ENCODE assay signal across 27 cellular contexts in the genomic region with DNA sequence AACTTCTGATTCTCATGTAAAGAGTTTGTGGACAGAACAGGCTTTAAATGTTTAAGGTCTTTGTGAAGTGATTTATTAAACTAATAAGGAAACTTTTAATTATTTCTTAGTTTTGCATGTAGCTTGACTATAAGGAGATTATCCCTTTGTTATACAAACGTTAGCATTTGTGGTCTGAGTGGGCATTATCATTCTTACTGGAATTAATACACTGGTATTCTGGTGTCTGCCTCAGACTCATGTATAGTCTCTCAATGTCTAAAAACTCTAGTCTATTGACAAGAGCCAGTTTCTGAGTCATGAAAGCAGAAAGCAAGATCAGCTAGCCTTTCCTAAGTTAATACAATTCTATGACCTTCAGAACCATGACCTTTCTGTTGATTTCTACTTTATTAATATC. TPM values are rescaled to one million over a fixed set of nuclear protein-coding genes. Genes with fewer than 3 reads are reported as not detected.
DNase-seq lines count a peak whose midpoint lies in the region; FAIRE-seq and TF ChIP-seq lines count a peak whose summit lies in the region.
"Had no signal": no experiment of that assay in that cellular context is flagged by ENCODE, and none has a peak within 500 bp of the region (broad histone marks: within the 10 kb centered on the region; RNA-seq: fewer than 3 reads in every experiment).

No MANE protein-coding gene starts in this region.

- H3K4me1 Mint-ChIP-seq in astrocyte (ENCODE audit: low read depth, unreplicated experiment) (peaks cover 26% of the 10 kb centered on the region), neural progenitor cell (peaks cover 17% of the 10 kb centered on the region)
- no peaks in the 10 kb centered on the region for H3K4me1 Mint-ChIP-seq in activated CD4-positive, alpha-beta memory T cell treated with anti-CD3 and anti-CD28 coated beads for 36 hours (ENCODE audit: low read depth)
- H3K4me1 Mint-ChIP-seq: B cell had no signal

- H3K9me3 Mint-ChIP-seq in astrocyte (ENCODE audit: unreplicated experiment) (peaks cover 4% of the 10 kb centered on the region), neural progenitor cell (peaks cover 9% of the 10 kb centered on the region)
- H3K9me3 Mint-ChIP-seq in activated CD4-positive, alpha-beta memory T cell treated with anti-CD3 and anti-CD28 coated beads for 36 hours, result peaks cover 4% of the 10 kb centered on the region

- H3K79me2 ChIP-seq in astrocyte (ENCODE audit: insufficient read depth, low read length) (no peaks in the 10 kb centered on the region), neural progenitor cell (ENCODE audit: low read depth) (peaks cover 83% of the 10 kb centered on the region), smooth muscle cell (ENCODE audit: low read depth) (peaks cover 27% of the 10 kb centered on the region)

- H3K27me3 Mint-ChIP-seq in astrocyte (ENCODE audit: low read depth, unreplicated experiment) (no peaks in the 10 kb centered on the region), neural progenitor cell (ENCODE audit: insufficient read depth, low read depth) (no peaks in the 10 kb centered on the region)
- no peaks in the 10 kb centered on the region for H3K27me3 Mint-ChIP-seq in activated CD4-positive, alpha-beta memory T cell treated with anti-CD3 and anti-CD28 coated beads for 36 hours
- H3K27me3 Mint-ChIP-seq: B cell; CD4-positive, alpha-beta T cell had no signal

- no peak overlapping the region for H3K4me3 ChIP-seq in astrocyte (ENCODE audit: insufficient read depth, low read depth, low read length)
- no peak overlapping the region for H3K4me3 ChIP-seq in neural progenitor cell
- H3K4me3 ChIP-seq in smooth muscle cell, result no peak overlapping the region
- no peak overlapping the region for H3K4me3 ChIP-seq in H7 (ENCODE audit: insufficient read depth, low read depth, low read length)
- H3K4me3 ChIP-seq: A549; BLaER1 treated with 17β-estradiol and CSF1 and Interleukin-3, amounts not matched to agents 10 nM and 100 nM had no signal

- H3K27me3 ChIP-seq in astrocyte (ENCODE audit: insufficient read depth, low read length), result no peaks in the 10 kb centered on the region
- no peaks in the 10 kb centered on the region for H3K27me3 ChIP-seq in neural progenitor cell
- H3K27me3 ChIP-seq in smooth muscle cell (ENCODE audit: low read depth), result no peaks in the 10 kb centered on the region
- no peaks in the 10 kb centered on the region for H3K27me3 ChIP-seq in H7 (ENCODE audit: control insufficient read depth, insufficient read depth, low read length)
- H3K27me3 ChIP-seq: BLaER1 treated with 17β-estradiol and CSF1 and Interleukin-3, amounts not matched to agents 10 nM and 100 nM had no signal

- H3K36me3 Mint-ChIP-seq in astrocyte (ENCODE audit: low read depth, unreplicated experiment) (peaks cover 9% of the 10 kb centered on the region), neural progenitor cell (peaks cover 23% of the 10 kb centered on the region)
- H3K36me3 Mint-ChIP-seq in activated CD4-positive, alpha-beta memory T cell treated with anti-CD3 and anti-CD28 coated beads for 36 hours, result no peaks in the 10 kb centered on the region
- H3K36me3 Mint-ChIP-seq: CD8-positive, alpha-beta T cell had no signal

- CTCF ChIA-PET in activated CD4-positive, alpha-beta memory T cell treated with anti-CD3 and anti-CD28 coated beads for 36 hours (lab: Charles Lee), result no interaction called here

- no peak overlapping the region for H2AFZ ChIP-seq in astrocyte (ENCODE audit: low read depth, low read length)
- H2AFZ ChIP-seq in neural progenitor cell (replicated peaks), result no peak overlapping the region
- no peak overlapping the region for H2AFZ ChIP-seq in smooth muscle cell (ENCODE audit: low read depth)

- H3K9ac ChIP-seq in astrocyte (ENCODE audit: low read length), result no peak overlapping the region
- H3K9ac ChIP-seq in neural progenitor cell, result no peak overlapping the region
- no peak overlapping the region for H3K9ac ChIP-seq in smooth muscle cell (ENCODE audit: low read depth)
- H3K9ac ChIP-seq: BLaER1 treated with 17β-estradiol and CSF1 and Interleukin-3, amounts not matched to agents 10 nM and 100 nM had no signal

- H3K9me3 ChIP-seq in astrocyte (ENCODE audit: insufficient read depth, low read depth, low read length), result no peaks in the 10 kb centered on the region
- H3K9me3 ChIP-seq in neural progenitor cell (ENCODE audit: low read depth), result peaks cover 5% of the 10 kb centered on the region
- H3K9me3 ChIP-seq in smooth muscle cell (replicated peaks; ENCODE audit: low read depth), result no peaks in the 10 kb centered on the region
- H3K9me3 ChIP-seq: A549; BLaER1 treated with 17β-estradiol and CSF1 and Interleukin-3, amounts not matched to agents 10 nM and 100 nM; Caco-2 had no signal

- H3K27ac ChIP-seq in astrocyte (ENCODE audit: low read depth, low read length) (no peak overlapping the region), neural progenitor cell (peak overlapping the region; percentile 97), smooth muscle cell (ENCODE audit: low read depth) (peak overlapping the region; percentile 76)
- H3K27ac ChIP-seq: 22Rv1, A549, C4-2B had no signal

- H3K36me3 ChIP-seq in astrocyte (ENCODE audit: insufficient read depth, low read length) (no peaks in the 10 kb centered on the region), neural progenitor cell (peaks cover 30% of the 10 kb centered on the region), smooth muscle cell (ENCODE audit: low read depth) (peaks cover 9% of the 10 kb centered on the region), H7 (replicated peaks; ENCODE audit: control insufficient read depth, insufficient read depth, low read length) (no peaks in the 10 kb centered on the region)
- H3K36me3 ChIP-seq: BLaER1 treated with 17β-estradiol and CSF1 and Interleukin-3, amounts not matched to agents 10 nM and 100 nM had no signal

- FAIRE-seq in D721Med (lab: Jason Lieb, UNC) (peak; percentile 35), astrocyte (lab: Jason Lieb, UNC) (no peak)
- FAIRE-seq: A549, G401.6, GM12891, GM19239 had no signal

- peaks cover 44% of the 10 kb centered on the region for H3F3A ChIP-seq in neural progenitor cell (ENCODE audit: low read depth)
- H3F3A ChIP-seq in smooth muscle cell (ENCODE audit: low read depth), result no peaks in the 10 kb centered on the region

- H3K4me1 ChIP-seq in astrocyte (ENCODE audit: insufficient read depth, low read length), result peaks cover 7% of the 10 kb centered on the region
- H3K4me1 ChIP-seq in neural progenitor cell, result peaks cover 40% of the 10 kb centered on the region
- peaks cover 37% of the 10 kb centered on the region for H3K4me1 ChIP-seq in smooth muscle cell (ENCODE audit: low read depth)
- H3K4me1 ChIP-seq: A549, Caco-2 had no signal

- H3K4me2 ChIP-seq in astrocyte (ENCODE audit: low read length) (no peak overlapping the region), neural progenitor cell (peak overlapping the region; percentile 59), smooth muscle cell (no peak overlapping the region)
- H3K4me2 ChIP-seq: A549 had no signal

- H3K27ac Mint-ChIP-seq in astrocyte (ENCODE audit: unreplicated experiment) (peak overlapping the region; percentile 12), neural progenitor cell (no peak overlapping the region)
- no peak overlapping the region for H3K27ac Mint-ChIP-seq in activated CD4-positive, alpha-beta memory T cell treated with anti-CD3 and anti-CD28 coated beads for 36 hours
- H3K27ac Mint-ChIP-seq: B cell; CD4-positive, alpha-beta T cell; CD8-positive, alpha-beta T cell had no signal

- H3K4me3 Mint-ChIP-seq in astrocyte (ENCODE audit: unreplicated experiment) (no peak overlapping the region), neural progenitor cell (no peak overlapping the region)
- no peak overlapping the region for H3K4me3 Mint-ChIP-seq in activated CD4-positive, alpha-beta memory T cell treated with anti-CD3 and anti-CD28 coated beads for 36 hours
- H3K4me3 Mint-ChIP-seq: B cell; CD4-positive, alpha-beta T cell; CD8-positive, alpha-beta T cell had no signal

- WGBS in smooth muscle cell (ENCODE audit: low lambda C conversion rate), result 17% methylated on average over 1 of the region's 1 CpG

- H4K20me1 ChIP-seq in astrocyte (ENCODE audit: insufficient read depth, low read length) (no peaks in the 10 kb centered on the region), neural progenitor cell (ENCODE audit: low read depth) (no peaks in the 10 kb centered on the region), smooth muscle cell (ENCODE audit: low read depth) (no peaks in the 10 kb centered on the region)
- H4K20me1 ChIP-seq: BLaER1 treated with 17β-estradiol and CSF1 and Interleukin-3, amounts not matched to agents 10 nM and 100 nM had no signal

- intact Hi-C loops in activated CD4-positive, alpha-beta memory T cell treated with anti-CD3 and anti-CD28 coated beads for 36 hours (cut with micrococcal nuclease), result no loop called here

- no peak for TF ChIP-seq CTCF in D721Med (IDR thresholded peaks at IDR 0.05; ENCODE audit: insufficient read depth, missing control alignments)
- TF ChIP-seq CTCF in astrocyte (IDR thresholded peaks at IDR 0.05; ENCODE audit: insufficient read depth, low read depth, low read length), result no peak
- no peak for TF ChIP-seq CTCF in neural progenitor cell (IDR thresholded peaks at IDR 0.05)
- TF ChIP-seq CTCF in smooth muscle cell (IDR thresholded peaks at IDR 0.05; ENCODE audit: borderline replicate concordance, insufficient read depth, poor library complexity, severe bottlenecking), result no peak

- DNase-seq in D721Med (ENCODE audit: insufficient read length, low spot score), result no peak
- DNase-seq in astrocyte (ENCODE audit: low read depth), result no peak
- no peak for DNase-seq in neural progenitor cell (ENCODE audit: low spot score)
- no peak for DNase-seq in smooth muscle cell (lab: John Stamatoyannopoulos, UW; ENCODE audit: unreplicated experiment)
- no peak for DNase-seq in H7
- no peak for DNase-seq in EL
- no peak for DNase-seq in activated CD4-positive, alpha-beta memory T cell treated with anti-CD3 and anti-CD28 coated beads for 36 hours
- DNase-seq: AML-193; Caco-2; Calu3; CD4-positive, alpha-beta T cell; CD8-positive, alpha-beta T cell; DMS 273 treated with DMSO at 0.1 percent for 48 hours; DMS153; DMS53; DMS79; DND-41; GF-D8 had no signal

- POLR2A ChIA-PET in activated CD4-positive, alpha-beta memory T cell treated with anti-CD3 and anti-CD28 coated beads for 36 hours (lab: Charles Lee), result no interaction called here

RNA-seq across cellular contexts. Expression of a gene that starts 51.3 kb away (rescaled TPM):
- total RNA-seq in astrocyte (13.7 and 14.1 TPM in 2 replicates), neural progenitor cell (ENCODE audit: low replicate concordance) (62.7 and 79.5 TPM in 2 replicates), smooth muscle cell (47.8 and 66.1 TPM in 2 replicates)
- 20.7 and 22.3 TPM in 2 replicates for polyA plus RNA-seq in smooth muscle cell
- 3.3 and 3.8 TPM in 2 replicates for total RNA-seq in H7 (2014; rRNA removed; shearing (Covaris generic))
- total RNA-seq in activated CD4-positive, alpha-beta memory T cell treated with anti-CD3 and anti-CD28 coated beads for 36 hours, result under 1 TPM; 0.69 to 0.70 TPM
- total RNA-seq: A172; Calu3; CD4-positive, alpha-beta T cell; CD8-positive, alpha-beta T cell had no signal
- polyA plus RNA-seq: A549 had no signal
